In the genomic region with DNA sequence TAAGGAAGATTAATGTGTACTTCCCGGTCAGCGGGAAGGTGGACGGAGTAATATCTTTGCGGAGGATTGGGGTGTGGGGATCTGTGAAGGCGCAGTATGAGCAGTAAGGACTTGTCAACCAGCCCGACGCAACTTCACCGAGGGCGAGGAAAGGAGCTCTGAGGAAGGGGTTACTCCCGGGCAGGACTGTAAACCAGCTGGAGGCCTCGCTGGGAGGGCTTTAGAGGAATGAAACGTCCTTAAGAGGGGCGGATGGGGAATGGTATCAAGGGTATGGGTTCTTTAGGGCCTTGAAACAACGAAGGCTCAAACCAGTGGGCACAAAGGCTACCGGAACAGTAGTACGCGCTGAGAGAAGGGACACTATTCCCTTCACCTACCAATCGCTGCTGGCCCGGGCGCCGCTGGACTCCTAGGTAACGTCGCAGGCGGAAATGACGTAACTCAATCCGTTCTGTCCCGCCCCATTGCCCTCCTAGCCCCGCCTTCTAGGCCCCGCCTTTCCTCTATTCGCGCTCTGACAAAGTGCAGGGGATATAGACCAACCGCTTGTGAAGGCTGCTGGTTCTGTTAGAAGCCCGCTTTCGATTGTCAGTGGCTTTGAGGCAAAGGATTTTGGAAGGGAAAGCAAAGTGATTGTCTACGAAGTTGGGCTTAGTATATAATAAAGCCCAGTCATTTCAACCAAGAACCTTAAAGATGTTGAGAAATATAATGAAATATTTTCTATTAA, we compare ENCODE assay signal across 1 cellular context.
TF ChIP-seq lines count a peak whose summit lies in the region.

A gene with protein sequence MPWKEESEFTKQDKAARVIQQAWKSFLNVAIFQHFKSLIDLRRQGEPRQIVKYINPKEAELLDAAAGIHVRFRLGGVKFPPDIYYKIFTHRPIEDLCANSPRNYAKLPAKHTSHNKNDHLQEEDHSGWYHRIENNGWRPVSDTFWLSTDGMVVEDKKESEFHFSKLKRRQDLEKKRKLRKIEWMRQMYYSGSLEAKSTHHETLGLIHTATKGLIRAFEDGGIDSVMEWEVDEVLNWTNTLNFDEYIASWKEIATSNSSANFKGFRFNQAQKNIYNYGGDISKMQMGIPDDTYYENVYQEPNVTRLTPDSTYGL (minus strand): TSS at position 439 of the 733 bp plus-strand sequence. CDS start 5,970 bp downstream, outside the sequence.

TF ChIP-seq in HepG2, 621 proteins besides CTCF, POLR2A, EP300 and RAD21 (continued from another document and continues in another):
- TF ChIP-seq, protein P1, sequence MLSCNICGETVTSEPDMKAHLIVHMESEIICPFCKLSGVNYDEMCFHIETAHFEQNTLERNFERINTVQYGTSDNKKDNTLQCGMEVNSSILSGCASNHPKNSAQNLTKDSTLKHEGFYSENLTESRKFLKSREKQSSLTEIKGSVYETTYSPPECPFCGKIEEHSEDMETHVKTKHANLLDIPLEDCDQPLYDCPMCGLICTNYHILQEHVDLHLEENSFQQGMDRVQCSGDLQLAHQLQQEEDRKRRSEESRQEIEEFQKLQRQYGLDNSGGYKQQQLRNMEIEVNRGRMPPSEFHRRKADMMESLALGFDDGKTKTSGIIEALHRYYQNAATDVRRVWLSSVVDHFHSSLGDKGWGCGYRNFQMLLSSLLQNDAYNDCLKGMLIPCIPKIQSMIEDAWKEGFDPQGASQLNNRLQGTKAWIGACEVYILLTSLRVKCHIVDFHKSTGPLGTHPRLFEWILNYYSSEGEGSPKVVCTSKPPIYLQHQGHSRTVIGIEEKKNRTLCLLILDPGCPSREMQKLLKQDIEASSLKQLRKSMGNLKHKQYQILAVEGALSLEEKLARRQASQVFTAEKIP (CRISPR knock-in tag; IDR thresholded peaks at IDR 0.05; ENCODE audit: borderline replicate concordance): no peak
- TF ChIP-seq CHD4 (IDR thresholded peaks at IDR 0.05; ENCODE audit: borderline replicate concordance, low read length): no peak
- TF ChIP-seq ZFY (CRISPR knock-in tag; IDR thresholded peaks at IDR 0.05): peak; percentile 90
- no peak for TF ChIP-seq HHEX (CRISPR knock-in tag; IDR thresholded peaks at IDR 0.05)
- TF ChIP-seq ETV6 (CRISPR knock-in tag; conservative IDR thresholded peaks at IDR 0.05): no peak
- no peak for TF ChIP-seq ZNF230 (CRISPR knock-in tag; IDR thresholded peaks at IDR 0.05)
- no peak for TF ChIP-seq MTF1 (CRISPR knock-in tag; IDR thresholded peaks at IDR 0.05)
- no peak for TF ChIP-seq BCL6 (CRISPR knock-in tag; IDR thresholded peaks at IDR 0.05)
- TF ChIP-seq ZNF703 (CRISPR knock-in tag; IDR thresholded peaks at IDR 0.05; ENCODE audit: borderline replicate concordance): no peak
- TF ChIP-seq ZNF251 (CRISPR knock-in tag; IDR thresholded peaks at IDR 0.05): no peak
- TF ChIP-seq, protein P2, sequence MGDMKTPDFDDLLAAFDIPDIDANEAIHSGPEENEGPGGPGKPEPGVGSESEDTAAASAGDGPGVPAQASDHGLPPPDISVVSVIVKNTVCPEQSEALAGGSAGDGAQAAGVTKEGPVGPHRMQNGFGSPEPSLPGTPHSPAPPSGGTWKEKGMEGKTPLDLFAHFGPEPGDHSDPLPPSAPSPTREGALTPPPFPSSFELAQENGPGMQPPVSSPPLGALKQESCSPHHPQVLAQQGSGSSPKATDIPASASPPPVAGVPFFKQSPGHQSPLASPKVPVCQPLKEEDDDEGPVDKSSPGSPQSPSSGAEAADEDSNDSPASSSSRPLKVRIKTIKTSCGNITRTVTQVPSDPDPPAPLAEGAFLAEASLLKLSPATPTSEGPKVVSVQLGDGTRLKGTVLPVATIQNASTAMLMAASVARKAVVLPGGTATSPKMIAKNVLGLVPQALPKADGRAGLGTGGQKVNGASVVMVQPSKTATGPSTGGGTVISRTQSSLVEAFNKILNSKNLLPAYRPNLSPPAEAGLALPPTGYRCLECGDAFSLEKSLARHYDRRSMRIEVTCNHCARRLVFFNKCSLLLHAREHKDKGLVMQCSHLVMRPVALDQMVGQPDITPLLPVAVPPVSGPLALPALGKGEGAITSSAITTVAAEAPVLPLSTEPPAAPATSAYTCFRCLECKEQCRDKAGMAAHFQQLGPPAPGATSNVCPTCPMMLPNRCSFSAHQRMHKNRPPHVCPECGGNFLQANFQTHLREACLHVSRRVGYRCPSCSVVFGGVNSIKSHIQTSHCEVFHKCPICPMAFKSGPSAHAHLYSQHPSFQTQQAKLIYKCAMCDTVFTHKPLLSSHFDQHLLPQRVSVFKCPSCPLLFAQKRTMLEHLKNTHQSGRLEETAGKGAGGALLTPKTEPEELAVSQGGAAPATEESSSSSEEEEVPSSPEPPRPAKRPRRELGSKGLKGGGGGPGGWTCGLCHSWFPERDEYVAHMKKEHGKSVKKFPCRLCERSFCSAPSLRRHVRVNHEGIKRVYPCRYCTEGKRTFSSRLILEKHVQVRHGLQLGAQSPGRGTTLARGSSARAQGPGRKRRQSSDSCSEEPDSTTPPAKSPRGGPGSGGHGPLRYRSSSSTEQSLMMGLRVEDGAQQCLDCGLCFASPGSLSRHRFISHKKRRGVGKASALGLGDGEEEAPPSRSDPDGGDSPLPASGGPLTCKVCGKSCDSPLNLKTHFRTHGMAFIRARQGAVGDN (CRISPR knock-in tag; IDR thresholded peaks at IDR 0.05): peak; percentile 72
- TF ChIP-seq, protein P3, sequence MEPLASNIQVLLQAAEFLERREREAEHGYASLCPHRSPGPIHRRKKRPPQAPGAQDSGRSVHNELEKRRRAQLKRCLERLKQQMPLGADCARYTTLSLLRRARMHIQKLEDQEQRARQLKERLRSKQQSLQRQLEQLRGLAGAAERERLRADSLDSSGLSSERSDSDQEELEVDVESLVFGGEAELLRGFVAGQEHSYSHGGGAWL (CRISPR knock-in tag; IDR thresholded peaks at IDR 0.05): peak; percentile 41; the same call in 1 of the 2 replicates
- no peak for TF ChIP-seq LCORL (IDR thresholded peaks at IDR 0.05)
- TF ChIP-seq LCORL (CRISPR knock-in tag; IDR thresholded peaks at IDR 0.05): peak; percentile 64; the same call in 1 of the 2 replicates
- TF ChIP-seq NFYC (CRISPR knock-in tag; IDR thresholded peaks at IDR 0.05): peak; percentile 67
- TF ChIP-seq GABPB1 (CRISPR knock-in tag; IDR thresholded peaks at IDR 0.05): peak; percentile 96
- TF ChIP-seq RARG (CRISPR knock-in tag; IDR thresholded peaks at IDR 0.05; ENCODE audit: low read depth): no peak
- TF ChIP-seq, protein P4, sequence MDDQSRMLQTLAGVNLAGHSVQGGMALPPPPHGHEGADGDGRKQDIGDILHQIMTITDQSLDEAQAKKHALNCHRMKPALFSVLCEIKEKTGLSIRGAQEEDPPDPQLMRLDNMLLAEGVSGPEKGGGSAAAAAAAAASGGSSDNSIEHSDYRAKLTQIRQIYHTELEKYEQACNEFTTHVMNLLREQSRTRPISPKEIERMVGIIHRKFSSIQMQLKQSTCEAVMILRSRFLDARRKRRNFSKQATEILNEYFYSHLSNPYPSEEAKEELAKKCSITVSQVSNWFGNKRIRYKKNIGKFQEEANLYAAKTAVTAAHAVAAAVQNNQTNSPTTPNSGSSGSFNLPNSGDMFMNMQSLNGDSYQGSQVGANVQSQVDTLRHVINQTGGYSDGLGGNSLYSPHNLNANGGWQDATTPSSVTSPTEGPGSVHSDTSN (CRISPR knock-in tag; IDR thresholded peaks at IDR 0.05; ENCODE audit: borderline replicate concordance): no peak
- no peak for TF ChIP-seq ZNF263 (CRISPR knock-in tag; IDR thresholded peaks at IDR 0.05)
- TF ChIP-seq SMARCE1 (IDR thresholded peaks at IDR 0.05; ENCODE audit: borderline replicate concordance): no peak
- no peak for TF ChIP-seq FLYWCH1 (CRISPR knock-in tag; IDR thresholded peaks at IDR 0.05)
- TF ChIP-seq HOXA7 (CRISPR knock-in tag; IDR thresholded peaks at IDR 0.05): no peak
- no peak for TF ChIP-seq ZNF354B (CRISPR knock-in tag; IDR thresholded peaks at IDR 0.05)
- no peak for TF ChIP-seq ZNF552 (CRISPR knock-in tag; IDR thresholded peaks at IDR 0.05; ENCODE audit: borderline replicate concordance)
- TF ChIP-seq, protein P5, sequence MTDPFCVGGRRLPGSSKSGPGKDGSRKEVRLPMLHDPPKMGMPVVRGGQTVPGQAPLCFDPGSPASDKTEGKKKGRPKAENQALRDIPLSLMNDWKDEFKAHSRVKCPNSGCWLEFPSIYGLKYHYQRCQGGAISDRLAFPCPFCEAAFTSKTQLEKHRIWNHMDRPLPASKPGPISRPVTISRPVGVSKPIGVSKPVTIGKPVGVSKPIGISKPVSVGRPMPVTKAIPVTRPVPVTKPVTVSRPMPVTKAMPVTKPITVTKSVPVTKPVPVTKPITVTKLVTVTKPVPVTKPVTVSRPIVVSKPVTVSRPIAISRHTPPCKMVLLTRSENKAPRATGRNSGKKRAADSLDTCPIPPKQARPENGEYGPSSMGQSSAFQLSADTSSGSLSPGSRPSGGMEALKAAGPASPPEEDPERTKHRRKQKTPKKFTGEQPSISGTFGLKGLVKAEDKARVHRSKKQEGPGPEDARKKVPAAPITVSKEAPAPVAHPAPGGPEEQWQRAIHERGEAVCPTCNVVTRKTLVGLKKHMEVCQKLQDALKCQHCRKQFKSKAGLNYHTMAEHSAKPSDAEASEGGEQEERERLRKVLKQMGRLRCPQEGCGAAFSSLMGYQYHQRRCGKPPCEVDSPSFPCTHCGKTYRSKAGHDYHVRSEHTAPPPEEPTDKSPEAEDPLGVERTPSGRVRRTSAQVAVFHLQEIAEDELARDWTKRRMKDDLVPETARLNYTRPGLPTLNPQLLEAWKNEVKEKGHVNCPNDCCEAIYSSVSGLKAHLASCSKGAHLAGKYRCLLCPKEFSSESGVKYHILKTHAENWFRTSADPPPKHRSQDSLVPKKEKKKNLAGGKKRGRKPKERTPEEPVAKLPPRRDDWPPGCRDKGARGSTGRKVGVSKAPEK (CRISPR knock-in tag; IDR thresholded peaks at IDR 0.05; ENCODE audit: borderline replicate concordance): no peak
- TF ChIP-seq EED (CRISPR knock-in tag; IDR thresholded peaks at IDR 0.05): no peak
- TF ChIP-seq KLF6 (CRISPR knock-in tag; IDR thresholded peaks at IDR 0.05): no peak
- TF ChIP-seq, protein P6, sequence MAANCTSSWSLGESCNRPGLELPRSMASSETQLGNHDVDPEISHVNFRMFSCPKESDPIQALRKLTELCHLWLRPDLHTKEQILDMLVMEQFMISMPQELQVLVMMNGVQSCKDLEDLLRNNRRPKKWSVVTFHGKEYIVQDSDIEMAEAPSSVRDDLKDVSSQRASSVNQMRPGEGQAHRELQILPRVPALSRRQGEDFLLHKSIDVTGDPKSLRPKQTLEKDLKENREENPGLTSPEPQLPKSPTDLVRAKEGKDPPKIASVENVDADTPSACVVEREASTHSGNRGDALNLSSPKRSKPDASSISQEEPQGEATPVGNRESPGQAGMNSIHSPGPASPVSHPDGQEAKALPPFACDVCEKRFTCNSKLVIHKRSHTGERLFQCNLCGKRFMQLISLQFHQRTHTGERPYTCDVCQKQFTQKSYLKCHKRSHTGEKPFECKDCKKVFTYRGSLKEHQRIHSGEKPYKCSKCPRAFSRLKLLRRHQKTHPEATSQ (CRISPR knock-in tag; IDR thresholded peaks at IDR 0.05; ENCODE audit: borderline replicate concordance): no peak; the same call in 1 of the 2 replicates
- TF ChIP-seq MED1 (CRISPR knock-in tag; IDR thresholded peaks at IDR 0.05): peak; percentile 57; the same call in 1 of the 2 replicates
- no peak for TF ChIP-seq NR2F6 (IDR thresholded peaks at IDR 0.05)
- no peak for TF ChIP-seq NR2F6 (CRISPR knock-in tag; IDR thresholded peaks at IDR 0.05)
- peak; percentile 65; the same call in 1 of the 2 replicates for TF ChIP-seq ZNF670 (CRISPR knock-in tag; IDR thresholded peaks at IDR 0.05; ENCODE audit: borderline replicate concordance)
- TF ChIP-seq SNRNP70 (IDR thresholded peaks at IDR 0.05; ENCODE audit: low read depth, low read length): no peak
- no peak for TF ChIP-seq TARDBP (CRISPR knock-in tag; IDR thresholded peaks at IDR 0.05)
- TF ChIP-seq ZNF121 (CRISPR knock-in tag; IDR thresholded peaks at IDR 0.05): no peak
- no peak for TF ChIP-seq SSRP1 (CRISPR knock-in tag; IDR thresholded peaks at IDR 0.05)
- no peak for TF ChIP-seq TAF15 (IDR thresholded peaks at IDR 0.05; ENCODE audit: low read depth, low read length, poor library complexity, severe bottlenecking)
- TF ChIP-seq ZNF879 (CRISPR knock-in tag; IDR thresholded peaks at IDR 0.05): no peak
- TF ChIP-seq HNRNPLL (IDR thresholded peaks at IDR 0.05; ENCODE audit: low read depth, low read length, poor library complexity, severe bottlenecking): peak; percentile 60
- TF ChIP-seq SPEN (CRISPR knock-in tag; IDR thresholded peaks at IDR 0.05; ENCODE audit: low read depth): no peak
- TF ChIP-seq CENPX (CRISPR knock-in tag; IDR thresholded peaks at IDR 0.05): no peak
- no peak for TF ChIP-seq ZBTB1 (CRISPR knock-in tag; IDR thresholded peaks at IDR 0.05; ENCODE audit: borderline replicate concordance)
- TF ChIP-seq ISX (CRISPR knock-in tag; conservative IDR thresholded peaks at IDR 0.05): no peak
- TF ChIP-seq ZSCAN22 (CRISPR knock-in tag; IDR thresholded peaks at IDR 0.05): no peak
- 0 out of 2 replicates have a peak, but pooled peaks have one; percentile 41 for TF ChIP-seq KAT7 (CRISPR knock-in tag; IDR thresholded peaks at IDR 0.05; ENCODE audit: borderline replicate concordance)
- TF ChIP-seq ZNF709 (CRISPR knock-in tag; IDR thresholded peaks at IDR 0.05): no peak
- no peak for TF ChIP-seq ZNF530 (CRISPR knock-in tag; IDR thresholded peaks at IDR 0.05; ENCODE audit: low read depth)
- no peak for TF ChIP-seq ZNF10 (CRISPR knock-in tag; IDR thresholded peaks at IDR 0.05; ENCODE audit: borderline replicate concordance, low read depth)
- TF ChIP-seq HMG20A (CRISPR knock-in tag; IDR thresholded peaks at IDR 0.05; ENCODE audit: borderline replicate concordance): no peak
- TF ChIP-seq GABPA (IDR thresholded peaks at IDR 0.05; ENCODE audit: low read depth, low read length): peak; percentile 80
- peak; percentile 95 for TF ChIP-seq GABPA (CRISPR knock-in tag; IDR thresholded peaks at IDR 0.05; ENCODE audit: low read depth)
- TF ChIP-seq GFI1 (CRISPR knock-in tag; IDR thresholded peaks at IDR 0.05; ENCODE audit: borderline replicate concordance): no peak
